In the genomic region with DNA sequence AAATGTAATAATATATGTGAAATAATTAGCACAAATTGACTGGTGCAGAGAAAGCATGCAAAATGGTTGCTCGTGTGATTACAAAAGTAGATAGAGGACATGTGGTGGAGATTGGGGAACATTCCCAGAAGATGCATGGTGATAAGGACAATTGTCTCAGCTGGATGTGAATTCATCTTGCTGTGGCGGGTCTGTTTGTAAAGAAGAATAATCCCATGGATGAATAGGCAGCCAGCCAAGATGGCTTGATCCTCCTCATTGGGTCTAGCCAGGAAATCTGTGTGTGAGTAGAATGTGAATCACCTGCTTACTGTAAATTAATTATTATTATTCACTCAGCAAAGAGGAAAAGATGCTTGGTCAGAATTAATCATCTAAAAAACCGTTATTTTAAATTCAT, we compare ENCODE assay signal across 21 cellular contexts. TPM values are rescaled to one million over a fixed set of nuclear protein-coding genes. Genes with fewer than 3 reads are reported as not detected.
DNase-seq lines count a peak whose midpoint lies in the region; ATAC-seq and TF ChIP-seq lines count a peak whose summit lies in the region.
"Had no signal": no experiment of that assay in that cellular context is flagged by ENCODE, and none has a peak within 500 bp of the region (broad histone marks: within the 10 kb centered on the region; RNA-seq: fewer than 3 reads in every experiment).

No MANE protein-coding gene starts in this region.

- H3K9me3 ChIP-seq in iPS-18a (ENCODE audit: control insufficient read depth, low read depth, low read length) = no peaks in the 10 kb centered on the region
- H3K9me3 ChIP-seq: colonic mucosa, left ventricle myocardium inferior had no signal

- H3K27me3 Mint-ChIP-seq in activated CD4-positive, alpha-beta T cell treated with anti-CD3 and anti-CD28 coated beads, Interleukin-2, amount 10 ng/mL, durations not matched to agents 7 days and 5 days = no peaks in the 10 kb centered on the region

- no peaks in the 10 kb centered on the region for H3K9me3 Mint-ChIP-seq in activated CD4-positive, alpha-beta T cell treated with anti-CD3 and anti-CD28 coated beads, Interleukin-2, amount 10 ng/mL, durations not matched to agents 7 days and 5 days
- H3K9me3 Mint-ChIP-seq: activated T-cell treated with anti-CD3 and anti-CD28 coated beads, Interleukin-2, amount 50 U/mL, for 72 hours; CD14-positive monocyte had no signal

- no peaks in the 10 kb centered on the region for H3K36me3 Mint-ChIP-seq in activated CD4-positive, alpha-beta T cell treated with anti-CD3 and anti-CD28 coated beads, Interleukin-2, amount 10 ng/mL, durations not matched to agents 7 days and 5 days (ENCODE audit: low read depth)
- H3K36me3 Mint-ChIP-seq: CD14-positive monocyte; naive thymus-derived CD4-positive, alpha-beta T cell had no signal

- ATAC-seq in SK-N-SH treated with all-trans-retinoic acid at 6 μM for 48 hours (peak; percentile 25; the same call in 2 of the 3 replicates), HG02610 (IDR thresholded peaks at IDR 0.05; ENCODE audit: unreplicated experiment) (no peak)
- ATAC-seq: activated T-cell treated with anti-CD3 and anti-CD28 coated beads, Interleukin-2, amount 50 U/mL, for 72 hours; HepG2; naive thymus-derived CD4-positive, alpha-beta T cell had no signal

- DNase-seq in ELR (ENCODE audit: low read depth) (peak; percentile 94), NCI-H146 (lab: John Stamatoyannopoulos, UW) (peak; percentile 77), GF-D8 (lab: John Stamatoyannopoulos, UW) (no peak)
- DNase-seq in stimulated activated naive CD4-positive, alpha-beta T cell (lab: John Stamatoyannopoulos, UW) = no peak
- DNase-seq in activated CD4-positive, alpha-beta T cell treated with anti-CD3 and anti-CD28 coated beads, Interleukin-2, amount 10 ng/mL, durations not matched to agents 7 days and 5 days = no peak
- DNase-seq: activated CD4-positive, alpha-beta T cell treated with anti-CD3 and anti-CD28 coated beads, Interleukin-2, amount 50 U/mL, for 4 hours; activated T-cell treated with anti-CD3 and anti-CD28 coated beads, Interleukin-2, amount 50 U/mL, for 72 hours; colonic mucosa; left ventricle myocardium inferior; naive thymus-derived CD4-positive, alpha-beta T cell; NCI-H1092; NCI-H524 treated with DMSO at 0.1 percent for 48 hours; Right ventricle myocardium superior; stimulated activated CD4-positive, alpha-beta T cell treated with anti-CD3 and anti-CD28 coated beads, Interleukin-1b, Interleukin-23, amount 100 ng/mL, for 48 hours; T1000; trophoblast cell had no signal

- no peaks in the 10 kb centered on the region for H3K36me3 ChIP-seq in iPS-18a (ENCODE audit: control insufficient read depth, low read depth, low read length)
- H3K36me3 ChIP-seq: colonic mucosa, left ventricle myocardium inferior had no signal

- H3K27me3 ChIP-seq in iPS-18a (ENCODE audit: control insufficient read depth, insufficient read depth, low read length) = no peaks in the 10 kb centered on the region
- H3K27me3 ChIP-seq: colonic mucosa had no signal

- no peak overlapping the region for H3K4me3 Mint-ChIP-seq in activated CD4-positive, alpha-beta T cell treated with anti-CD3 and anti-CD28 coated beads, Interleukin-2, amount 10 ng/mL, durations not matched to agents 7 days and 5 days
- H3K4me3 Mint-ChIP-seq: activated T-cell treated with anti-CD3 and anti-CD28 coated beads, Interleukin-2, amount 50 U/mL, for 72 hours; CD14-positive monocyte; naive thymus-derived CD4-positive, alpha-beta T cell had no signal

- H3K4me1 Mint-ChIP-seq in activated CD4-positive, alpha-beta T cell treated with anti-CD3 and anti-CD28 coated beads, Interleukin-2, amount 10 ng/mL, durations not matched to agents 7 days and 5 days = no peaks in the 10 kb centered on the region
- H3K4me1 Mint-ChIP-seq: CD14-positive monocyte; naive thymus-derived CD4-positive, alpha-beta T cell had no signal

- H3K4me3 ChIP-seq in iPS-18a (ENCODE audit: low read length) = no peak overlapping the region
- H3K4me3 ChIP-seq: colonic mucosa, left ventricle myocardium inferior had no signal

- POLR2A ChIA-PET in activated CD4-positive, alpha-beta T cell treated with anti-CD3 and anti-CD28 coated beads, Interleukin-2, amount 10 ng/mL, durations not matched to agents 7 days and 5 days (lab: Charles Lee) = no interaction called here

- H3K9ac ChIP-seq in iPS-18a (ENCODE audit: low read length) = peak overlapping the region; percentile 2

- H3K27ac Mint-ChIP-seq in activated CD4-positive, alpha-beta T cell treated with anti-CD3 and anti-CD28 coated beads, Interleukin-2, amount 10 ng/mL, durations not matched to agents 7 days and 5 days = no peak overlapping the region
- H3K27ac Mint-ChIP-seq: activated T-cell treated with anti-CD3 and anti-CD28 coated beads, Interleukin-2, amount 50 U/mL, for 72 hours; CD14-positive monocyte; naive thymus-derived CD4-positive, alpha-beta T cell had no signal

- H3K4me1 ChIP-seq in iPS-18a (ENCODE audit: control insufficient read depth, low read depth, low read length) = peaks cover 22% of the 10 kb centered on the region
- H3K4me1 ChIP-seq: colonic mucosa, left ventricle myocardium inferior had no signal

- no peak overlapping the region for H3K27ac ChIP-seq in iPS-18a (ENCODE audit: low read length)
- H3K27ac ChIP-seq: colonic mucosa, left ventricle myocardium inferior had no signal

- CTCF ChIA-PET in activated CD4-positive, alpha-beta T cell treated with anti-CD3 and anti-CD28 coated beads, Interleukin-2, amount 10 ng/mL, durations not matched to agents 7 days and 5 days (lab: Charles Lee) = no interaction called here

TF ChIP-seq in SK-N-SH treated with all-trans-retinoic acid at 6 μM for 48 hours, 23 proteins besides CTCF, POLR2A, EP300 and RAD21:
- TF ChIP-seq GLIS3 (CRISPR knock-in tag; IDR thresholded peaks at IDR 0.05) = no peak
- TF ChIP-seq CSDC2 (CRISPR knock-in tag; IDR thresholded peaks at IDR 0.05) = no peak
- TF ChIP-seq ZNF565 (CRISPR knock-in tag; conservative IDR thresholded peaks at IDR 0.05; ENCODE audit: low read depth) = no peak
- TF ChIP-seq TSHZ2 (CRISPR knock-in tag; IDR thresholded peaks at IDR 0.05) = no peak
TF ChIP-seq in SK-N-SH treated with all-trans-retinoic acid at 6 μM for 48 hours: peak in this region for 0.

RNA-seq across cellular contexts. Expression of gene DPYSL3, which starts 12.6 kb away (rescaled TPM):
- not detected for total RNA-seq in activated CD4-positive, alpha-beta T cell treated with anti-CD3 and anti-CD28 coated beads, Interleukin-2, amount 10 ng/mL, durations not matched to agents 7 days and 5 days

Comparison
In these comparisons a context has a peak if more than half of its experiments do, and no peak if none do; other contexts are left out.
1. DNase-seq: peak in ELR (single experiment) and NCI-H146 (single experiment); none in GF-D8 (single experiment), stimulated activated naive CD4-positive, alpha-beta T cell (0 of 6) and activated CD4-positive, alpha-beta T cell treated with anti-CD3 and anti-CD28 coated beads, Interleukin-2, amount 10 ng/mL, durations not matched to agents 7 days and 5 days (single experiment).